Comparison of ENCODE assay signal across 13 cellular contexts in the genomic region with DNA sequence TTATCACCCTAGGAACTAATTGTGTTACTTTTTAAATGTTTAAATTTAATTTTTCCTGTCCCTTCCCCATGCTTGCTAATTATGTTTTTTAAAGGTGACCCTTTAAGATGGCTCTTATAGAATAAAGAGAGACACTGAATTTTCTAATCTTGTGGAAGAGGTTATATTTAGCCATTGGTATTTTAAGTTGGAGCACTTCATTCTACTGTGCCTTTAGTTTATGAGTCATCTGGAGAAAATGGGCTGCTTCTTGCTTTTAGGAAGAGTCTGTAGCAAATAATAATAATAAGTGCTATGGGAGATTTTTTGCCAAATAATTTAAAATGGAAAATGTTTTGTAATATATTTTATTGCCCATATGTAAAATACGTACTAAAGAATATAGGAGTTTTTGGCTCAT.
A peak's percentile ranks its signal among the peaks of the same experiment; 100 is the strongest.
DNase-seq lines count a peak whose midpoint lies in the region; ATAC-seq lines count a peak whose summit lies in the region.
"Had no signal": no experiment of that assay in that cellular context is flagged by ENCODE, and none has a peak within 500 bp of the region (broad histone marks: within the 10 kb centered on the region; RNA-seq: fewer than 3 reads in every experiment).

No MANE protein-coding gene starts in this region.

- H3K27me3 Mint-ChIP-seq in immature natural killer cell (ENCODE audit: low read depth in 3 of 3) = no peaks in the 10 kb centered on the region

- no peaks in the 10 kb centered on the region for H3K9me3 Mint-ChIP-seq in immature natural killer cell

- intact Hi-C loops in left cardiac atrium (cut with DNase I) = no loop called here

- no peak overlapping the region for H3K4me3 Mint-ChIP-seq in immature natural killer cell

- DNase-seq in HCEC 1CT = peak; percentile 81
- DNase-seq in amniotic stem cell (lab: John Stamatoyannopoulos, UW) = peak; percentile 18
- no peak for DNase-seq in left cardiac atrium
- peak; percentile 41 for DNase-seq in superior temporal gyrus (ENCODE audit: extremely low spot score)
- DNase-seq in DMS153 treated with DMSO at 0.1 percent for 48 hours (lab: John Stamatoyannopoulos, UW; ENCODE audit: unreplicated experiment) = no peak
- DNase-seq in immature natural killer cell = no peak
- no peak for DNase-seq in NCI-H510A treated with DMSO at 0.1 percent for 48 hours (lab: John Stamatoyannopoulos, UW)
- DNase-seq: activated CD8-positive, alpha-beta memory T cell treated with anti-CD3 and anti-CD28 coated beads, Interleukin-2, amount 50 U/mL, for 4 hours; brain microvascular endothelial cell; RPMI8226; stimulated activated CD4-positive, alpha-beta T cell treated with anti-CD3 and anti-CD28 coated beads, Interleukin-1b, Interleukin-23, amount 100 ng/mL, for 48 hours; stimulated activated naive CD8-positive, alpha-beta T cell treated with anti-CD3 and anti-CD28 coated beads, Interleukin-15, Interleukin-2, amounts not matched to agents 100 U/mL and 50 U/mL, for 24 hours had no signal

- peak overlapping the region in 1 of 6 donors; percentile 1 for H3K27ac Mint-ChIP-seq in immature natural killer cell

- no peaks in the 10 kb centered on the region for H3K36me3 Mint-ChIP-seq in immature natural killer cell

- H3K4me1 Mint-ChIP-seq in immature natural killer cell = peaks cover 0 to 5% of the 10 kb centered on the region in 2 donors

- peak; percentile 61 to 69 for ATAC-seq in left cardiac atrium
- ATAC-seq in GM18511 (IDR thresholded peaks at IDR 0.05; ENCODE audit: unreplicated experiment) = no peak
- ATAC-seq: stimulated activated naive CD8-positive, alpha-beta T cell treated with anti-CD3 and anti-CD28 coated beads, Interleukin-15, Interleukin-2, amounts not matched to agents 100 U/mL and 50 U/mL, for 24 hours had no signal

Comparison
In these comparisons a context has a peak if more than half of its experiments do, and no peak if none do; other contexts are left out.
1. DNase-seq: peak in HCEC 1CT (single experiment), amniotic stem cell (single experiment) and superior temporal gyrus (single experiment); none in left cardiac atrium (single experiment), DMS153 treated with DMSO at 0.1 percent for 48 hours (single experiment), immature natural killer cell (0 of 3) and NCI-H510A treated with DMSO at 0.1 percent for 48 hours (single experiment).